Comparison of ENCODE assay signal across 21 cellular contexts in genomic region chr3:47301456-47301855, GRCh38. TPM values are rescaled to one million over a fixed set of nuclear protein-coding genes. Genes with fewer than 3 reads are reported as not detected.
DNase-seq lines count a peak whose midpoint lies in the region; ATAC-seq, FAIRE-seq and TF ChIP-seq lines count a peak whose summit lies in the region.
"Had no signal": no experiment of that assay in that cellular context is flagged by ENCODE, and none has a peak within 500 bp of the region (broad histone marks: within the 10 kb centered on the region; RNA-seq: fewer than 3 reads in every experiment).

No MANE protein-coding gene starts in this region.

- H3K27ac Mint-ChIP-seq in activated CD8-positive, alpha-beta T cell treated with anti-CD3 and anti-CD28 coated beads, Interleukin-2, amount 10 ng/mL, durations not matched to agents 7 days and 5 days = peak overlapping the region; percentile 11
- H3K27ac Mint-ChIP-seq in activated CD8-positive, alpha-beta T cell treated with anti-CD3 and anti-CD28 coated beads for 36 hours = no peak overlapping the region
- H3K27ac Mint-ChIP-seq in endodermal cell = peak overlapping the region; percentile 36
- H3K27ac Mint-ChIP-seq: CD8-positive, alpha-beta memory T cell had no signal

- peaks cover 13% of the 10 kb centered on the region for H3K4me1 Mint-ChIP-seq in activated CD8-positive, alpha-beta T cell treated with anti-CD3 and anti-CD28 coated beads, Interleukin-2, amount 10 ng/mL, durations not matched to agents 7 days and 5 days (ENCODE audit: low read depth)
- H3K4me1 Mint-ChIP-seq in activated CD8-positive, alpha-beta T cell treated with anti-CD3 and anti-CD28 coated beads for 36 hours (ENCODE audit: low read depth) = peaks cover 31% of the 10 kb centered on the region
- no peaks in the 10 kb centered on the region for H3K4me1 Mint-ChIP-seq in endodermal cell

- TF ChIP-seq POLR2A in K562 (conservative IDR thresholded peaks at IDR 0.05) (no peak), tibial nerve (IDR thresholded peaks at IDR 0.05) (no peak)

- FAIRE-seq in K562 (lab: Jason Lieb, UNC) = no peak
- FAIRE-seq: A549, GM12878, GM19239 had no signal

- no peaks in the 10 kb centered on the region for H3K27me3 Mint-ChIP-seq in activated CD8-positive, alpha-beta T cell treated with anti-CD3 and anti-CD28 coated beads, Interleukin-2, amount 10 ng/mL, durations not matched to agents 7 days and 5 days (ENCODE audit: low read depth)
- no peaks in the 10 kb centered on the region for H3K27me3 Mint-ChIP-seq in activated CD8-positive, alpha-beta T cell treated with anti-CD3 and anti-CD28 coated beads for 36 hours
- H3K27me3 Mint-ChIP-seq in endodermal cell (ENCODE audit: insufficient read depth) = no peaks in the 10 kb centered on the region
- H3K27me3 Mint-ChIP-seq: CD4-positive, CD25-positive, alpha-beta regulatory T cell; CD8-positive, alpha-beta memory T cell had no signal

- H3K9me3 ChIP-seq in K562 (replicated peaks; ENCODE audit: control insufficient read depth, insufficient read depth, low read depth, low read length) (no peaks in the 10 kb centered on the region), endodermal cell (ENCODE audit: control insufficient read depth, low read length) (peaks cover 1% of the 10 kb centered on the region), tibial nerve (no peaks in the 10 kb centered on the region)
- H3K9me3 ChIP-seq: A549, BE2C had no signal

- TF ChIP-seq CTCF in activated CD8-positive, alpha-beta T cell treated with anti-CD3 and anti-CD28 coated beads for 36 hours (IDR thresholded peaks at IDR 0.05) = no peak
- TF ChIP-seq CTCF in K562 (IDR thresholded peaks at IDR 0.05 in 2 of 3, conservative IDR thresholded peaks at IDR 0.05 in 1 of 3; ENCODE audit: insufficient read depth in 2 of 3, low read depth in 1 of 3, low read length in 3 of 3) (no peak), endodermal cell (conservative IDR thresholded peaks at IDR 0.05) (no peak), tibial nerve (IDR thresholded peaks at IDR 0.05) (no peak)

- H3K9me3 Mint-ChIP-seq in activated CD8-positive, alpha-beta T cell treated with anti-CD3 and anti-CD28 coated beads, Interleukin-2, amount 10 ng/mL, durations not matched to agents 7 days and 5 days (ENCODE audit: insufficient read depth) = no peaks in the 10 kb centered on the region
- H3K9me3 Mint-ChIP-seq in activated CD8-positive, alpha-beta T cell treated with anti-CD3 and anti-CD28 coated beads for 36 hours = no peaks in the 10 kb centered on the region
- no peaks in the 10 kb centered on the region for H3K9me3 Mint-ChIP-seq in endodermal cell
- H3K9me3 Mint-ChIP-seq: CD4-positive, CD25-positive, alpha-beta regulatory T cell; CD8-positive, alpha-beta memory T cell had no signal

- no peaks in the 10 kb centered on the region for H3K9me1 ChIP-seq in K562 (ENCODE audit: control insufficient read depth, insufficient read depth, low read length)

- POLR2A ChIA-PET in activated CD8-positive, alpha-beta T cell treated with anti-CD3 and anti-CD28 coated beads, Interleukin-2, amount 10 ng/mL, durations not matched to agents 7 days and 5 days (lab: Charles Lee) = no interaction called here
- POLR2A ChIA-PET in activated CD8-positive, alpha-beta T cell treated with anti-CD3 and anti-CD28 coated beads for 36 hours (lab: Charles Lee) = no interaction called here
- POLR2A ChIA-PET in K562 (lab: Yijun Ruan, JAX) = interaction anchor here (0.9 to 4.4 kb wide), 3 partner anchors 9 to 12 kb away, joined by 3 to 42 read pairs (median 31); no protein-coding TSS in a partner anchor

- no peaks in the 10 kb centered on the region for H4K20me1 ChIP-seq in K562 (replicated peaks; ENCODE audit: control insufficient read depth, insufficient read depth, low read length)

- peaks cover 53% of the 10 kb centered on the region for H3K36me3 ChIP-seq in K562 (ENCODE audit: control insufficient read depth, insufficient read depth, low read length)
- peaks cover 37% of the 10 kb centered on the region for H3K36me3 ChIP-seq in endodermal cell (ENCODE audit: control insufficient read depth, insufficient read depth, low read length)
- peaks cover 0 to 20% (median 0%) of the 10 kb centered on the region in 3 donors for H3K36me3 ChIP-seq in tibial nerve
- H3K36me3 ChIP-seq: BE2C had no signal

- TF ChIP-seq EP300 in K562 (IDR thresholded peaks at IDR 0.05; ENCODE audit: low read length) = no peak
- TF ChIP-seq EP300 in tibial nerve (IDR thresholded peaks at IDR 0.05) = no peak

- DNase-seq in activated CD8-positive, alpha-beta T cell treated with anti-CD3 and anti-CD28 coated beads, Interleukin-2, amount 10 ng/mL, durations not matched to agents 7 days and 5 days = no peak
- no peak for DNase-seq in activated CD8-positive, alpha-beta T cell treated with anti-CD3 and anti-CD28 coated beads for 36 hours
- DNase-seq in K562 (ENCODE audit: extremely low read depth in 1 of 4, low spot score in 3 of 4) (no peak), endodermal cell (no peak), tibial nerve (ENCODE audit: low spot score in 2 of 2) (no peak), NCI-H2196 (lab: John Stamatoyannopoulos, UW; ENCODE audit: unreplicated experiment) (no peak)
- DNase-seq: BE2C; C1 segment of cervical spinal cord; CD4-positive, CD25-positive, alpha-beta regulatory T cell; CD8-positive, alpha-beta memory T cell; COR-L47; DMS 273 treated with DMSO at 0.1 percent for 48 hours; DMS53; DND-41; EL; HCEC 1CT had no signal

- H3K79me2 ChIP-seq in K562 (ENCODE audit: control insufficient read depth, insufficient read depth, low read length) = peaks cover 78% of the 10 kb centered on the region

- no peak overlapping the region for H2AFZ ChIP-seq in K562 (ENCODE audit: low read depth, low read length)

- BruUV-seq in K562 (replicated peaks; lab: Mats Ljungman, UMichigan) = no TSS peak

- CTCF ChIA-PET in activated CD8-positive, alpha-beta T cell treated with anti-CD3 and anti-CD28 coated beads, Interleukin-2, amount 10 ng/mL, durations not matched to agents 7 days and 5 days (lab: Charles Lee) = interaction anchor here (0.9 kb wide), 1 partner anchor 11 kb away, joined by 3 read pairs; no protein-coding TSS in a partner anchor
- CTCF ChIA-PET in activated CD8-positive, alpha-beta T cell treated with anti-CD3 and anti-CD28 coated beads for 36 hours (lab: Charles Lee) = interaction anchor here (0.8 kb wide), 1 partner anchor 22 kb away, joined by 3 read pairs; no protein-coding TSS in a partner anchor
- CTCF ChIA-PET in K562 (lab: Yijun Ruan, JAX; ENCODE audit: low intra/inter-chr PET ratio) = no interaction called here

- no peak overlapping the region for H3K4me3 ChIP-seq in K562
- no peak overlapping the region for H3K4me3 ChIP-seq in endodermal cell (ENCODE audit: low read length)
- no peak overlapping the region for H3K4me3 ChIP-seq in tibial nerve
- H3K4me3 ChIP-seq: A549, GM12878 had no signal

- H3K36me3 Mint-ChIP-seq in activated CD8-positive, alpha-beta T cell treated with anti-CD3 and anti-CD28 coated beads, Interleukin-2, amount 10 ng/mL, durations not matched to agents 7 days and 5 days (ENCODE audit: low read depth) = peaks cover 35% of the 10 kb centered on the region
- peaks cover 32% of the 10 kb centered on the region for H3K36me3 Mint-ChIP-seq in activated CD8-positive, alpha-beta T cell treated with anti-CD3 and anti-CD28 coated beads for 36 hours (ENCODE audit: low read depth)
- H3K36me3 Mint-ChIP-seq in endodermal cell (ENCODE audit: low read depth) = peaks cover 28% of the 10 kb centered on the region

- no peak for ATAC-seq in activated CD8-positive, alpha-beta T cell treated with anti-CD3 and anti-CD28 coated beads, Interleukin-2, amount 10 ng/mL, durations not matched to agents 7 days and 5 days
- no peak for ATAC-seq in activated CD8-positive, alpha-beta T cell treated with anti-CD3 and anti-CD28 coated beads for 36 hours
- ATAC-seq in K562 = no peak
- ATAC-seq in GM18873 (IDR thresholded peaks at IDR 0.05; ENCODE audit: low FRiP score, unreplicated experiment) = no peak
- ATAC-seq: A549, GM12878 had no signal

- no peak overlapping the region for H3K4me3 Mint-ChIP-seq in activated CD8-positive, alpha-beta T cell treated with anti-CD3 and anti-CD28 coated beads, Interleukin-2, amount 10 ng/mL, durations not matched to agents 7 days and 5 days
- H3K4me3 Mint-ChIP-seq in activated CD8-positive, alpha-beta T cell treated with anti-CD3 and anti-CD28 coated beads for 36 hours = no peak overlapping the region
- H3K4me3 Mint-ChIP-seq in endodermal cell = no peak overlapping the region
- H3K4me3 Mint-ChIP-seq: CD4-positive, CD25-positive, alpha-beta regulatory T cell; CD8-positive, alpha-beta memory T cell had no signal

- H3K27ac ChIP-seq in K562 (ENCODE audit: extremely low read depth, low read depth, low read length) (no peak overlapping the region), endodermal cell (ENCODE audit: low read depth, low read length) (no peak overlapping the region), tibial nerve (no peak overlapping the region)
- H3K27ac ChIP-seq: 22Rv1, A549 had no signal

- H3K27me3 ChIP-seq in K562 (ENCODE audit: control insufficient read depth in 2 of 2, insufficient read depth in 2 of 2, low read length in 2 of 2) (no peaks in the 10 kb centered on the region), endodermal cell (ENCODE audit: control insufficient read depth, insufficient read depth, low read length, poor library complexity, severe bottlenecking) (no peaks in the 10 kb centered on the region), tibial nerve (no peaks in the 10 kb centered on the region)
- H3K27me3 ChIP-seq: BE2C had no signal

- no peak for TF ChIP-seq RAD21 in K562 (CRISPR knock-in tag; conservative IDR thresholded peaks at IDR 0.05 in 1 of 2, IDR thresholded peaks at IDR 0.05 in 1 of 2)

- no peak overlapping the region for H3K4me2 ChIP-seq in K562 (ENCODE audit: insufficient read depth, low read length)
- H3K4me2 ChIP-seq: A549 had no signal

- peaks cover 11 to 36% of the 10 kb centered on the region in 2 experiments; a peak in 4 of 5 replicates for H3K4me1 ChIP-seq in K562 (replicated peaks in 1 of 2; ENCODE audit: control insufficient read depth in 2 of 2, insufficient read depth in 2 of 2, low read length in 2 of 2)
- H3K4me1 ChIP-seq in endodermal cell (ENCODE audit: control insufficient read depth, insufficient read depth, low read length) = no peaks in the 10 kb centered on the region
- peaks cover 0 to 8% (median 0%) of the 10 kb centered on the region in 4 donors for H3K4me1 ChIP-seq in tibial nerve
- H3K4me1 ChIP-seq: A549, BE2C had no signal

- intact Hi-C loops in activated CD8-positive, alpha-beta T cell treated with anti-CD3 and anti-CD28 coated beads for 36 hours (cut with micrococcal nuclease) = no loop called here
- intact Hi-C loops in K562 (cut with micrococcal nuclease) = no loop called here

- no peak overlapping the region for H3K9ac ChIP-seq in K562 (ENCODE audit: insufficient read depth in 1 of 2, low read depth in 2 of 2, low read length in 2 of 2)
- no peak overlapping the region for H3K9ac ChIP-seq in endodermal cell (ENCODE audit: extremely low read depth, low read length, poor library complexity, severe bottlenecking)

- in situ Hi-C loops in K562 (cut with MboI) = no loop called here

RNA-seq across cellular contexts. Expression of gene KLHL18, which starts 18.7 kb away (rescaled TPM):
- 10 to 100 TPM; 29.8 to 32.5 TPM for total RNA-seq in activated CD8-positive, alpha-beta T cell treated with anti-CD3 and anti-CD28 coated beads, Interleukin-2, amount 10 ng/mL, durations not matched to agents 7 days and 5 days
- 10 to 100 TPM; 28.8 to 32.6 TPM for total RNA-seq in activated CD8-positive, alpha-beta T cell treated with anti-CD3 and anti-CD28 coated beads for 36 hours
- total RNA-seq in K562 (2011; cell fraction: chromatin; rRNA removed; ENCODE audit: low replicate concordance) = 54.7 and 60.1 TPM in 2 replicates
- total RNA-seq in K562 (2011; cell fraction: nucleolus; rRNA removed) = 43.5 and 49.7 TPM in 2 replicates
- total RNA-seq in K562 (2011; cell fraction: nucleoplasm; rRNA removed) = 55.2 and 67.2 TPM in 2 replicates
- total RNA-seq in K562 (2014; rRNA removed) (26.7 and 34.9 TPM in 2 replicates), K562 (2014; rRNA removed; fragmentation: Illumina TruSeq; extraction: Trizol) (30.5 and 30.8 TPM in 2 replicates), K562 (2015; rRNA removed; fragmentation: Illumina TruSeq; extraction: Trizol) (33.5 and 34.9 TPM in 2 replicates), K562 (2021) (70.8 and 79.5 TPM in 2 replicates), endodermal cell (10 to 100 TPM; 20.7 to 28.3 TPM), tibial nerve (10 to 100 TPM in 3 of 4 donors, 1 to 10 TPM in 1; 8.2 to 17.7 (median 13.7) TPM)
- polyA plus RNA-seq in K562 (2011; rRNA removed) (67.4 and 73.7 TPM in 2 replicates), K562 (2014; fragmentation: Illumina TruSeq; extraction: Trizol) (48.7 and 52.9 TPM in 2 replicates), K562 (2014; fragmentation: Nextera tagmentation; extraction: Ambion mirVana) (10 to 100 TPM; 81.5 to 97.5 TPM), K562 (2014; rRNA removed) (40.4 and 43.6 TPM in 2 replicates)
- polyA plus RNA-seq in K562 (2011; cell fraction: cytosol; rRNA removed) = 80.1 and 102 TPM in 2 replicates
- polyA plus RNA-seq in K562 (2011; cell fraction: nucleus; rRNA removed) = 39.7 and 55.6 TPM in 2 replicates
- 27.1 and 110 TPM in 2 replicates for polyA plus RNA-seq in K562 (2012)
- 38.9 and 57.3 TPM in 2 replicates for polyA minus RNA-seq in K562 (2011; rRNA and poly(A)+ RNA removed)
- 18.8 and 37.2 TPM in 2 replicates for polyA minus RNA-seq in K562 (2011; cell fraction: cytosol; rRNA and poly(A)+ RNA removed)
- polyA minus RNA-seq in K562 (2011; cell fraction: nucleus; rRNA and poly(A)+ RNA removed) = 24.2 and 31.7 TPM in 2 replicates
- 14.5 TPM for polyA plus RNA-seq in endodermal cell (2013, experiment 1 of 2)
- polyA plus RNA-seq in endodermal cell (2013, experiment 2 of 2) = 16.8 TPM

RNA-seq across cellular contexts. Expression of gene KIF9, which starts 18.9 kb away (rescaled TPM):
- 1 to 10 TPM; 8.2 to 8.3 TPM for total RNA-seq in activated CD8-positive, alpha-beta T cell treated with anti-CD3 and anti-CD28 coated beads, Interleukin-2, amount 10 ng/mL, durations not matched to agents 7 days and 5 days
- 1 to 10 TPM; 8.3 to 8.8 TPM for total RNA-seq in activated CD8-positive, alpha-beta T cell treated with anti-CD3 and anti-CD28 coated beads for 36 hours
- total RNA-seq in K562 (2011; cell fraction: chromatin; rRNA removed; ENCODE audit: low replicate concordance) = 13.2 and 14.9 TPM in 2 replicates
- total RNA-seq in K562 (2011; cell fraction: nucleolus; rRNA removed) = 8.4 and 13.3 TPM in 2 replicates
- 7.8 and 11.1 TPM in 2 replicates for total RNA-seq in K562 (2011; cell fraction: nucleoplasm; rRNA removed)
- total RNA-seq in K562 (2014; rRNA removed) (24.4 and 31.7 TPM in 2 replicates), K562 (2014; rRNA removed; fragmentation: Illumina TruSeq; extraction: Trizol) (25.0 and 26.9 TPM in 2 replicates), K562 (2015; rRNA removed; fragmentation: Illumina TruSeq; extraction: Trizol) (21.4 and 21.5 TPM in 2 replicates), K562 (2021) (20.4 and 26.3 TPM in 2 replicates), endodermal cell (1 to 10 TPM; 9.9 TPM), tibial nerve (10 to 100 TPM in 1 of 4 donors, 1 to 10 TPM in 2, under 1 TPM in 1; 0.59 to 20.3 (median 5.2) TPM)
- polyA plus RNA-seq in K562 (2011; rRNA removed) (11.7 and 19.5 TPM in 2 replicates), K562 (2014; fragmentation: Illumina TruSeq; extraction: Trizol) (16.9 and 19.5 TPM in 2 replicates), K562 (2014; fragmentation: Nextera tagmentation; extraction: Ambion mirVana) (10 to 100 TPM; 52.1 to 56.9 TPM), K562 (2014; rRNA removed) (29.1 and 33.8 TPM in 2 replicates)
- polyA plus RNA-seq in K562 (2011; cell fraction: cytosol; rRNA removed) = 10.2 and 12.0 TPM in 2 replicates
- polyA plus RNA-seq in K562 (2011; cell fraction: nucleus; rRNA removed) = 9.9 and 12.5 TPM in 2 replicates
- polyA plus RNA-seq in K562 (2012) = 22.9 and 34.6 TPM in 2 replicates
- 8.8 and 10.7 TPM in 2 replicates for polyA minus RNA-seq in K562 (2011; rRNA and poly(A)+ RNA removed)
- polyA minus RNA-seq in K562 (2011; cell fraction: cytosol; rRNA and poly(A)+ RNA removed) = 5.1 and 6.4 TPM in 2 replicates
- polyA minus RNA-seq in K562 (2011; cell fraction: nucleus; rRNA and poly(A)+ RNA removed) = 4.2 and 5.3 TPM in 2 replicates
- 10.6 TPM for polyA plus RNA-seq in endodermal cell (2013, experiment 1 of 2)
- polyA plus RNA-seq in endodermal cell (2013, experiment 2 of 2) = 10.2 TPM
